In the genomic region with DNA sequence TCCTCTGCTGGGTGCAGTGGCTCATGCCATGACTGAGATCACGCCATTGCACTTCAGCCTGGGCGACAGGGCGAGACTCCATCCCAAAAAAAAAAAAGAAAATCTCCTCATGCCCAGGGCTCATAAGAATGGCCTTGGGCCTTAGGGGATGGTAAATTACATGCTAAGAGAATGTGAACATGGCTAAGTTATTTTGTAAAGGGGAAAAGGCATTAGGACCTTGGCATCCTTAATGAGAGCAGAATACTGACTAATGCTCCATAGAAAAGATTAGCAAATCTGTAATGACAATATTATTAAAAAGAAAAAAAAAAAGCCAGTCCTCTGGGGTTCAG, we compare ENCODE assay signal across 18 cellular contexts. TPM values are rescaled to one million over a fixed set of nuclear protein-coding genes. Genes with fewer than 3 reads are reported as not detected.
DNase-seq lines count a peak whose midpoint lies in the region; ATAC-seq, FAIRE-seq and TF ChIP-seq lines count a peak whose summit lies in the region.
"Had no signal": no experiment of that assay in that cellular context is flagged by ENCODE, and none has a peak within 500 bp of the region (broad histone marks: within the 10 kb centered on the region; RNA-seq: fewer than 3 reads in every experiment).

No MANE protein-coding gene starts in this region.

- no peaks in the 10 kb centered on the region for H4K20me1 ChIP-seq in HCT116 (ENCODE audit: insufficient read depth)

- intact Hi-C loops in activated CD8-positive, alpha-beta T cell treated with anti-CD3 and anti-CD28 coated beads for 36 hours (cut with micrococcal nuclease), result no loop called here
- intact Hi-C loops in HCT116 (cut with micrococcal nuclease), result no loop called here

- H3K36me3 ChIP-seq in HCT116 (ENCODE audit: control insufficient read depth in 1 of 2, insufficient read depth in 2 of 2, low read length in 2 of 2) (no peaks in the 10 kb centered on the region), small intestine (ENCODE audit: control insufficient read depth in 2 of 2, insufficient read depth in 2 of 2, low read length in 2 of 2) (no peaks in the 10 kb centered on the region)
- H3K36me3 ChIP-seq: upper lobe of left lung had no signal

- H3K4me3 ChIP-seq in HCT116 (replicated peaks in 1 of 2; ENCODE audit: low read depth in 1 of 2, low read length in 2 of 2), result 0 out of 4 replicates have a peak overlapping the region, but pooled peaks of 1 of the 2 experiments have one; percentile 14
- H3K4me3 ChIP-seq in small intestine (ENCODE audit: low read depth in 1 of 2, low read length in 2 of 2), result no peak overlapping the region
- H3K4me3 ChIP-seq: psoas muscle, upper lobe of left lung had no signal

- CTCF ChIA-PET in activated CD8-positive, alpha-beta T cell treated with anti-CD3 and anti-CD28 coated beads for 36 hours (lab: Charles Lee), result no interaction called here
- CTCF ChIA-PET in activated CD8-positive, alpha-beta T cell treated with anti-CD3 and anti-CD28 coated beads, Interleukin-2, amount 10 ng/mL, durations not matched to agents 7 days and 5 days (lab: Charles Lee), result no interaction called here
- CTCF ChIA-PET in HCT116 (lab: Charles Lee), result no interaction called here

- H2AFZ ChIP-seq in HCT116 (ENCODE audit: low read depth, low read length, poor library complexity, severe bottlenecking), result no peak overlapping the region

- no peaks in the 10 kb centered on the region for H3K36me3 Mint-ChIP-seq in activated CD8-positive, alpha-beta T cell treated with anti-CD3 and anti-CD28 coated beads for 36 hours (ENCODE audit: low read depth)
- H3K36me3 Mint-ChIP-seq in activated CD8-positive, alpha-beta T cell treated with anti-CD3 and anti-CD28 coated beads, Interleukin-2, amount 10 ng/mL, durations not matched to agents 7 days and 5 days (ENCODE audit: low read depth), result no peaks in the 10 kb centered on the region
- H3K36me3 Mint-ChIP-seq in activated naive CD8-positive, alpha-beta T cell treated with anti-CD3 and anti-CD28 coated beads, Interleukin-2, amount 10 ng/mL, durations not matched to agents 7 days and 5 days, result no peaks in the 10 kb centered on the region
- H3K36me3 Mint-ChIP-seq: stimulated activated effector memory CD8-positive, alpha-beta T cell treated with anti-CD3 and anti-CD28 coated beads, Interleukin-12 subunit alpha, Interleukin-12 subunit beta, amount 100 ng/mL, for 72 hours had no signal

- DNase-seq in activated CD8-positive, alpha-beta T cell treated with anti-CD3 and anti-CD28 coated beads for 36 hours, result no peak
- DNase-seq in activated CD8-positive, alpha-beta T cell treated with anti-CD3 and anti-CD28 coated beads, Interleukin-2, amount 10 ng/mL, durations not matched to agents 7 days and 5 days, result no peak
- DNase-seq in HCT116 (ENCODE audit: low read depth, low spot score), result no peak
- DNase-seq in activated naive CD8-positive, alpha-beta T cell treated with anti-CD3 and anti-CD28 coated beads, Interleukin-2, amount 10 ng/mL, durations not matched to agents 7 days and 5 days, result no peak
- no peak for DNase-seq in small intestine
- no peak for DNase-seq in SHP77 treated with DMSO at 0.1 percent for 48 hours (lab: John Stamatoyannopoulos, UW)
- no peak for DNase-seq in kidney tubule cell (ENCODE audit: low spot score)
- DNase-seq: hypothalamus, kidney, NCI-H146, NCI-H774, psoas muscle had no signal

- RAD21 ChIA-PET in HCT116 (lab: Charles Lee; ENCODE audit: low non-redundant PET in 1 of 2, low total read pairs in 2 of 2, uncharacterized antibody in 2 of 2, unreplicated experiment in 2 of 2), result no interaction called here

- no peak for TF ChIP-seq CTCF in activated CD8-positive, alpha-beta T cell treated with anti-CD3 and anti-CD28 coated beads for 36 hours (IDR thresholded peaks at IDR 0.05)
- no peak for TF ChIP-seq CTCF in HCT116 (IDR thresholded peaks at IDR 0.05 in 2 of 3, conservative IDR thresholded peaks at IDR 0.05 in 1 of 3; ENCODE audit: borderline replicate concordance in 1 of 3, insufficient read depth in 1 of 3, low read depth in 2 of 3, low read length in 2 of 3)

- H3K4me2 ChIP-seq in HCT116 (ENCODE audit: low read length), result peak overlapping the region; percentile 58

- peak overlapping the region; percentile 71 for H3K27ac Mint-ChIP-seq in activated CD8-positive, alpha-beta T cell treated with anti-CD3 and anti-CD28 coated beads for 36 hours
- no peak overlapping the region for H3K27ac Mint-ChIP-seq in activated CD8-positive, alpha-beta T cell treated with anti-CD3 and anti-CD28 coated beads, Interleukin-2, amount 10 ng/mL, durations not matched to agents 7 days and 5 days
- H3K27ac Mint-ChIP-seq in activated naive CD8-positive, alpha-beta T cell treated with anti-CD3 and anti-CD28 coated beads, Interleukin-2, amount 10 ng/mL, durations not matched to agents 7 days and 5 days, result peak overlapping the region; percentile 47
- H3K27ac Mint-ChIP-seq: stimulated activated effector memory CD8-positive, alpha-beta T cell treated with anti-CD3 and anti-CD28 coated beads, Interleukin-12 subunit alpha, Interleukin-12 subunit beta, amount 100 ng/mL, for 72 hours had no signal

- H3K9me2 ChIP-seq in HCT116 (ENCODE audit: insufficient read depth), result no peaks in the 10 kb centered on the region

- TF ChIP-seq POLR2A in HCT116 (IDR thresholded peaks at IDR 0.05; ENCODE audit: borderline replicate concordance, extremely low read depth, insufficient read depth, insufficient read length), result no peak

- 22 to 42% (median 23%) methylated on average over 3 of the region's 3 CpGs for WGBS in small intestine, 3 donors

- peaks cover 7 to 20% of the 10 kb centered on the region in 2 experiments; a peak in 3 of 4 replicates for H3K4me1 ChIP-seq in HCT116 (ENCODE audit: control insufficient read depth in 1 of 2, insufficient read depth in 2 of 2, low read length in 2 of 2)
- peaks cover 13 to 18% of the 10 kb centered on the region in 2 donors for H3K4me1 ChIP-seq in small intestine (ENCODE audit: control insufficient read depth in 2 of 2, insufficient read depth in 1 of 2, low read depth in 1 of 2, low read length in 1 of 2)
- H3K4me1 ChIP-seq: psoas muscle had no signal

- no peak overlapping the region for H3K4me3 Mint-ChIP-seq in activated CD8-positive, alpha-beta T cell treated with anti-CD3 and anti-CD28 coated beads for 36 hours
- no peak overlapping the region for H3K4me3 Mint-ChIP-seq in activated CD8-positive, alpha-beta T cell treated with anti-CD3 and anti-CD28 coated beads, Interleukin-2, amount 10 ng/mL, durations not matched to agents 7 days and 5 days
- H3K4me3 Mint-ChIP-seq in activated naive CD8-positive, alpha-beta T cell treated with anti-CD3 and anti-CD28 coated beads, Interleukin-2, amount 10 ng/mL, durations not matched to agents 7 days and 5 days, result peak overlapping the region; percentile 15
- H3K4me3 Mint-ChIP-seq: stimulated activated effector memory CD8-positive, alpha-beta T cell treated with anti-CD3 and anti-CD28 coated beads, Interleukin-12 subunit alpha, Interleukin-12 subunit beta, amount 100 ng/mL, for 72 hours had no signal

- no peak overlapping the region for H3K27ac ChIP-seq in HCT116 (ENCODE audit: low read depth, low read length)
- H3K27ac ChIP-seq in small intestine (ENCODE audit: low read depth in 1 of 2, low read length in 1 of 2), result peak overlapping the region; percentile 71 to 88
- H3K27ac ChIP-seq: psoas muscle, VCaP had no signal

- no peaks in the 10 kb centered on the region for H3K9me3 Mint-ChIP-seq in activated CD8-positive, alpha-beta T cell treated with anti-CD3 and anti-CD28 coated beads for 36 hours
- no peaks in the 10 kb centered on the region for H3K9me3 Mint-ChIP-seq in activated CD8-positive, alpha-beta T cell treated with anti-CD3 and anti-CD28 coated beads, Interleukin-2, amount 10 ng/mL, durations not matched to agents 7 days and 5 days (ENCODE audit: insufficient read depth)
- H3K9me3 Mint-ChIP-seq in activated naive CD8-positive, alpha-beta T cell treated with anti-CD3 and anti-CD28 coated beads, Interleukin-2, amount 10 ng/mL, durations not matched to agents 7 days and 5 days, result no peaks in the 10 kb centered on the region
- H3K9me3 Mint-ChIP-seq: stimulated activated effector memory CD8-positive, alpha-beta T cell treated with anti-CD3 and anti-CD28 coated beads, Interleukin-12 subunit alpha, Interleukin-12 subunit beta, amount 100 ng/mL, for 72 hours had no signal

- H3K27me3 ChIP-seq in HCT116 (ENCODE audit: insufficient read depth, low read length) (no peaks in the 10 kb centered on the region), small intestine (ENCODE audit: control insufficient read depth in 2 of 2, insufficient read depth in 2 of 2, low read length in 2 of 2) (no peaks in the 10 kb centered on the region)
- H3K27me3 ChIP-seq: upper lobe of left lung had no signal

- POLR2A ChIA-PET in activated CD8-positive, alpha-beta T cell treated with anti-CD3 and anti-CD28 coated beads for 36 hours (lab: Charles Lee), result interaction anchor here (0.7 to 0.8 kb wide), 2 partner anchors 10 to 29 kb away, joined by 3 read pairs; no protein-coding TSS in a partner anchor
- POLR2A ChIA-PET in activated CD8-positive, alpha-beta T cell treated with anti-CD3 and anti-CD28 coated beads, Interleukin-2, amount 10 ng/mL, durations not matched to agents 7 days and 5 days (lab: Charles Lee), result no interaction called here
- POLR2A ChIA-PET in HCT116 (lab: Charles Lee), result no interaction called here
- POLR2A ChIA-PET in activated naive CD8-positive, alpha-beta T cell treated with anti-CD3 and anti-CD28 coated beads, Interleukin-2, amount 10 ng/mL, durations not matched to agents 7 days and 5 days (lab: Charles Lee), result no interaction called here

- no peak overlapping the region for H3K9ac ChIP-seq in HCT116 (ENCODE audit: low read length)

- peaks cover 16% of the 10 kb centered on the region for H3K4me1 Mint-ChIP-seq in activated CD8-positive, alpha-beta T cell treated with anti-CD3 and anti-CD28 coated beads for 36 hours (ENCODE audit: low read depth)
- H3K4me1 Mint-ChIP-seq in activated CD8-positive, alpha-beta T cell treated with anti-CD3 and anti-CD28 coated beads, Interleukin-2, amount 10 ng/mL, durations not matched to agents 7 days and 5 days (ENCODE audit: low read depth), result peaks cover 12% of the 10 kb centered on the region
- H3K4me1 Mint-ChIP-seq in activated naive CD8-positive, alpha-beta T cell treated with anti-CD3 and anti-CD28 coated beads, Interleukin-2, amount 10 ng/mL, durations not matched to agents 7 days and 5 days, result peaks cover 8% of the 10 kb centered on the region
- H3K4me1 Mint-ChIP-seq: stimulated activated effector memory CD8-positive, alpha-beta T cell treated with anti-CD3 and anti-CD28 coated beads, Interleukin-12 subunit alpha, Interleukin-12 subunit beta, amount 100 ng/mL, for 72 hours had no signal

- H3K9me3 ChIP-seq in HCT116 (ENCODE audit: control insufficient read depth in 1 of 2, insufficient read depth in 1 of 2, low read depth in 1 of 2, low read length in 2 of 2) (no peaks in the 10 kb centered on the region), small intestine (ENCODE audit: control insufficient read depth, low read depth) (no peaks in the 10 kb centered on the region)
- H3K9me3 ChIP-seq: psoas muscle, upper lobe of left lung had no signal

- H3K79me2 ChIP-seq in HCT116 (ENCODE audit: insufficient read depth, low read length), result no peaks in the 10 kb centered on the region

- no peak for FAIRE-seq in small intestine (lab: Jason Lieb, UNC)
- FAIRE-seq: bronchial epithelial cell, kidney had no signal

- no peaks in the 10 kb centered on the region for H3K27me3 Mint-ChIP-seq in activated CD8-positive, alpha-beta T cell treated with anti-CD3 and anti-CD28 coated beads for 36 hours
- H3K27me3 Mint-ChIP-seq in activated CD8-positive, alpha-beta T cell treated with anti-CD3 and anti-CD28 coated beads, Interleukin-2, amount 10 ng/mL, durations not matched to agents 7 days and 5 days (ENCODE audit: low read depth), result no peaks in the 10 kb centered on the region
- H3K27me3 Mint-ChIP-seq in activated naive CD8-positive, alpha-beta T cell treated with anti-CD3 and anti-CD28 coated beads, Interleukin-2, amount 10 ng/mL, durations not matched to agents 7 days and 5 days, result no peaks in the 10 kb centered on the region

- ATAC-seq in activated CD8-positive, alpha-beta T cell treated with anti-CD3 and anti-CD28 coated beads for 36 hours, result no peak
- no peak for ATAC-seq in activated CD8-positive, alpha-beta T cell treated with anti-CD3 and anti-CD28 coated beads, Interleukin-2, amount 10 ng/mL, durations not matched to agents 7 days and 5 days
- ATAC-seq in HCT116 (no peak), HG03354 (IDR thresholded peaks at IDR 0.05; ENCODE audit: poor library complexity, severe bottlenecking, unreplicated experiment) (no peak)
- no peak for ATAC-seq in activated naive CD8-positive, alpha-beta T cell treated with anti-CD3 and anti-CD28 coated beads, Interleukin-2, amount 10 ng/mL, durations not matched to agents 7 days and 5 days (ENCODE audit: low read depth)
- ATAC-seq: Panc1, psoas muscle had no signal

- BruUV-seq in HCT116 (replicated peaks; lab: Mats Ljungman, UMichigan), result no TSS peak

- no peak for TF ChIP-seq RAD21 in HCT116 (IDR thresholded peaks at IDR 0.05; ENCODE audit: low read depth)

RNA-seq across cellular contexts. Expression of a gene that starts 12.6 kb away (rescaled TPM):
- 1 to 10 TPM; 6.5 to 6.9 TPM for total RNA-seq in activated CD8-positive, alpha-beta T cell treated with anti-CD3 and anti-CD28 coated beads for 36 hours
- 1 to 10 TPM; 7.0 to 7.9 TPM for total RNA-seq in activated CD8-positive, alpha-beta T cell treated with anti-CD3 and anti-CD28 coated beads, Interleukin-2, amount 10 ng/mL, durations not matched to agents 7 days and 5 days
- 2.4 TPM for total RNA-seq in HCT116 (2021; ENCODE audit: unreplicated experiment)
- 2.3 TPM in 2 replicates for polyA plus RNA-seq in HCT116 (2012)
- 1 to 10 TPM; 8.1 to 8.4 TPM for total RNA-seq in activated naive CD8-positive, alpha-beta T cell treated with anti-CD3 and anti-CD28 coated beads, Interleukin-2, amount 10 ng/mL, durations not matched to agents 7 days and 5 days
- 10 to 100 TPM; 12.3 to 19.2 (median 19.2) TPM for polyA plus RNA-seq in small intestine
